In the genomic region with DNA sequence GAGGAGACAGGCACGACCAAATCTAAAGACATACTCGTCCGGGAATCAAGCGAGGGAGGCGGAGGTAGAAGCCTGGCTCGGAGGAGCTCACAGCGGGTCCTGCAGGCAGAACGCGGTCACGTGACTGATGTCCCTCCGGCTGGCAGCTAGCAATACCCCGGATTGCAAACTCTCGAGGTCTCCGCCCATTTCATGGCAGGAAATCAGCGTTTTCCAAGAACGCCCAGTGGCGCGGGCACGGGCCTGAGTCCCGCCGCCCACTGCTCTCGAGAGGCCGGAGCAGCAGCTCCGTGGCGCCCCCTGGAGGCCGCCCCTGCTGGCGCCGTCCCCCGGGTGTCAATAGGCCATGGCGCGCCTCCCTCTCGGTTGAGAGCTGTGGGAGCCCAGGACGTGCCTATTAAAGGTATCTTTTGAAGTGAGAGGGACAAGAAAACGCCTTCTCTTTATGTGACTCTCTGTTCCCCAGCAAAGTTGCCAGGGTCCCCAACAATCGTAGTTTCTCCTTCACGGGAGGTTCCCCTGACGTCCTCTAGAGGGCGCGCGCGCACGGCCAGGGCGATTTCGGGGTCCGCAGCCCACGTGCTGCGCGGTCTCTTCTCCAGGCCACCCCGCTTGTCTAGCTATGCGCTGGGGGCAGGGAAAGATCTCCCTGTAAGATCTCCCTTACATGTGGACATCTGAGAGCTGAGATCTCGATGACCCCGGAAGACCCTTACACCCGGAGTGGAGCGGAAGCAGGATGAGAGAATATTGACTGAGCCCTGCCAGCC, we compare ENCODE assay signal across 8 cellular contexts. TPM values are rescaled to one million over a fixed set of nuclear protein-coding genes. Genes with fewer than 3 reads are reported as not detected.
DNase-seq lines count a peak whose midpoint lies in the region; ATAC-seq and TF ChIP-seq lines count a peak whose summit lies in the region.

No MANE protein-coding gene starts in this region.

- TF ChIP-seq CTCF in brain (conservative IDR thresholded peaks at IDR 0.05) (peak; percentile 100), retinal pigment epithelial cell (conservative IDR thresholded peaks at IDR 0.05; ENCODE audit: low read depth, low read length) (peak; percentile 87)

- H3K36me3 ChIP-seq in aorta (ENCODE audit: control insufficient read depth in 1 of 2, insufficient read depth in 2 of 2, low read length in 1 of 2), result no peaks in the 10 kb centered on the region

- peak overlapping the region; percentile 82 to 93 (median 89) for H3K4me3 Mint-ChIP-seq in brain

- no peaks in the 10 kb centered on the region for H3K4me1 ChIP-seq in aorta (ENCODE audit: control insufficient read depth in 1 of 2, insufficient read depth in 2 of 2, low read length in 2 of 2)

- ATAC-seq in GM18909 (IDR thresholded peaks at IDR 0.05; ENCODE audit: poor library complexity, unreplicated experiment) (peak; percentile 47), aorta (ENCODE audit: low FRiP score) (peak; percentile 97), GM21447 (IDR thresholded peaks at IDR 0.05; ENCODE audit: unreplicated experiment) (no peak)

- peaks cover 18% of the 10 kb centered on the region for H3K4me1 Mint-ChIP-seq in brain

- peak overlapping the region; percentile 91 to 96 (median 92) for H3K27ac Mint-ChIP-seq in brain

- peak overlapping the region; percentile 58 for H3K4me3 ChIP-seq in retinal pigment epithelial cell (ENCODE audit: low read length)
- peak overlapping the region; percentile 3 to 15 for H3K4me3 ChIP-seq in aorta (ENCODE audit: low read length in 2 of 2)

- peaks cover 0 to 6% (median 0%) of the 10 kb centered on the region in 5 experiments for H3K9me3 Mint-ChIP-seq in brain

- DNase-seq in NCI-H2107 treated with DMSO at 0.1 percent for 48 hours (lab: John Stamatoyannopoulos, UW; ENCODE audit: unreplicated experiment), result peak; percentile 80
- DNase-seq in UCSD-AML1 (lab: John Stamatoyannopoulos, UW; ENCODE audit: unreplicated experiment), result peak; percentile 90
- peak; percentile 97 for DNase-seq in iPS DF 19.7 (ENCODE audit: low read depth, low spot score)
- peak; percentile 68 for DNase-seq in retinal pigment epithelial cell (ENCODE audit: low read depth)
- DNase-seq in aorta, result peak; percentile 96 to 97

- peaks cover 4% of the 10 kb centered on the region for H3K27me3 Mint-ChIP-seq in brain

- H3K36me3 Mint-ChIP-seq in brain, result no peaks in the 10 kb centered on the region

- intact Hi-C loops in aorta (cut with DNase I), result loop anchor here (1.0 to 10.0 kb wide), 6 partner anchors 39 to 439 kb away; a partner anchor contains a TSS

- H3K9me3 ChIP-seq in aorta (ENCODE audit: control insufficient read depth, low read length), result no peaks in the 10 kb centered on the region

- WGBS in aorta, 2 donors, result 0 to 1% methylated on average over 44 to 54 of the region's 54 CpGs

- no peaks in the 10 kb centered on the region for H3K27me3 ChIP-seq in aorta (ENCODE audit: control insufficient read depth in 1 of 2, insufficient read depth in 2 of 2, low read length in 1 of 2)

- H3K27ac ChIP-seq in aorta (ENCODE audit: low read depth in 1 of 2, low read length in 2 of 2), result peak overlapping the region; percentile 6 to 37

RNA-seq across cellular contexts. Expression of a gene that starts 37.3 kb away (rescaled TPM):
- polyA plus RNA-seq in brain (ENCODE audit: insufficient read depth, low read depth, low replicate concordance) (67.0 TPM), aorta (10 to 100 TPM; 29.9 to 42.5 TPM)
- total RNA-seq in aorta, result 100 to 1,000 TPM; 117 to 152 TPM
